ENCODE assay signal across 28 cellular contexts in the genomic region with DNA sequence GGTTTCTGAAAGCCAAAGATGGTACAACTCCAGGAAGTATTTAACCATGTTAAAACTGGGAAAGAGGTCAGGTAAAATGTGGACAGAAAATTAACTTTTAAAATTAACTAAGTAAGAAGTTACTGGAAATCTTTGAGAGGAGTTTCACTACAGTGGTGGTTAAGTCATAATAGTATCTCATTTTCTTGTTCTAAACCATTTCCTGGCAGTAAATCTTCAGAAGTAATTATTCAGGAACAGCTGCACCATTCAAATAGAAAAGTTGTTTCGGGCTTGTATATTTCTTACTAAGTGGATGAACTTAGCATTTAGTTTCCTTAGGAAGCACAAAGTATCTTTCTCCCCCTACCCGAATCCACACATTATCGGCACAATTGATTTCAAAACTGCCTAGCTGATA. TPM values are rescaled to one million over a fixed set of nuclear protein-coding genes. Genes with fewer than 3 reads are reported as not detected.
"Had no signal": no experiment of that assay in that cellular context is flagged by ENCODE, and none has a peak within 500 bp of the region (broad histone marks: within the 10 kb centered on the region; RNA-seq: fewer than 3 reads in every experiment).

No MANE protein-coding gene starts in this region.

- H3K4me3 Mint-ChIP-seq: brain; immature natural killer cell; nephron; T-helper 2 cell treated with Interferon-gamma antibody and Interleukin-4, amounts not matched to agents 5 μg/mL and 100 μg/mL, for 36 hours had no signal

- H3K27me3 ChIP-seq: foreskin keratinocyte, left lung, neutrophil, ovary, spleen, upper lobe of left lung had no signal

- H3K27ac ChIP-seq: foreskin keratinocyte, left lung, neutrophil, ovary, prostate gland, spleen, thoracic aorta, upper lobe of left lung had no signal

- H3K9me3 ChIP-seq: neutrophil, ovary, prostate gland, thoracic aorta, upper lobe of left lung had no signal

- H3K36me3 ChIP-seq: neutrophil, ovary, prostate gland, thoracic aorta had no signal

- H3K4me1 ChIP-seq: foreskin keratinocyte, left lung, prostate gland, spleen, upper lobe of left lung had no signal

- ATAC-seq: foreskin keratinocyte, left lung, SK-N-SH treated with all-trans-retinoic acid at 6 μM for 48 hours had no signal

- H3K4me3 ChIP-seq: left lung, lung, ovary, prostate gland, spleen, thoracic aorta, upper lobe of left lung had no signal

- H3K4me1 Mint-ChIP-seq: brain, immature natural killer cell, nephron had no signal

- DNase-seq: activated CD4-positive, alpha-beta T cell treated with anti-CD3 and anti-CD28 coated beads for 1 hour; activated CD8-positive, alpha-beta memory T cell treated with anti-CD3 and anti-CD28 coated beads, Interleukin-2, amount 50 U/mL, for 48 hours; activated naive CD4-positive, alpha-beta T cell treated with Interleukin-2 at 50 U/mL for 16 hours; aorta; effector CD4-positive, alpha-beta T cell; foreskin keratinocyte; immature natural killer cell; left lung; ovary; spleen; stimulated activated CD4-positive, alpha-beta T cell treated with anti-CD3 and anti-CD28 coated beads, Interleukin-4, amount 100 ng/mL, for 1 hour; stimulated activated naive CD4-positive, alpha-beta T cell treated with Interleukin-2 at 50 U/mL for 16 hours; upper lobe of left lung had no signal

- H3K27ac Mint-ChIP-seq: brain; immature natural killer cell; nephron; T-helper 2 cell treated with Interferon-gamma antibody and Interleukin-4, amounts not matched to agents 5 μg/mL and 100 μg/mL, for 36 hours had no signal

- H3K27me3 Mint-ChIP-seq: brain had no signal

RNA-seq across cellular contexts. Expression of gene TSGA13, which starts 44.8 kb away (rescaled TPM):
- total RNA-seq: aorta, cardiac septum, chondrocyte, foreskin keratinocyte, kidney epithelial cell, left lung, lung, mesenteric fat pad, mucosa of gallbladder, ovary, spleen, thoracic aorta, upper lobe of left lung had no signal
- polyA plus RNA-seq: adipose tissue, aorta, esophagus, foreskin keratinocyte, immature natural killer cell, lung, ovary, spleen had no signal
